In genomic region chr3:134328147-134328591, GRCh38 we compare ENCODE assay signal across 8 cellular contexts. TPM values are rescaled to one million over a fixed set of nuclear protein-coding genes. Genes with fewer than 3 reads are reported as not detected.
A peak's percentile ranks its signal among the peaks of the same experiment; 100 is the strongest.
DNase-seq lines count a peak whose midpoint lies in the region; ATAC-seq and FAIRE-seq lines count a peak whose summit lies in the region.
"Had no signal": no experiment of that assay in that cellular context is flagged by ENCODE, and none has a peak within 500 bp of the region (broad histone marks: within the 10 kb centered on the region; RNA-seq: fewer than 3 reads in every experiment).

No MANE protein-coding gene starts in this region.

- ATAC-seq in GM19351 (IDR thresholded peaks at IDR 0.05; ENCODE audit: unreplicated experiment) = no peak
- no peak for ATAC-seq in HG02884 (IDR thresholded peaks at IDR 0.05; ENCODE audit: unreplicated experiment)

- H3K36me3 Mint-ChIP-seq in activated naive CD8-positive, alpha-beta T cell treated with anti-CD3 and anti-CD28 coated beads for 36 hours = no peaks in the 10 kb centered on the region

- H3K4me3 Mint-ChIP-seq in activated naive CD8-positive, alpha-beta T cell treated with anti-CD3 and anti-CD28 coated beads for 36 hours = no peak overlapping the region

- no peaks in the 10 kb centered on the region for H3K4me1 Mint-ChIP-seq in activated naive CD8-positive, alpha-beta T cell treated with anti-CD3 and anti-CD28 coated beads for 36 hours

- H3K27me3 Mint-ChIP-seq in activated naive CD8-positive, alpha-beta T cell treated with anti-CD3 and anti-CD28 coated beads for 36 hours = peaks cover 7% of the 10 kb centered on the region

- no peaks in the 10 kb centered on the region for H3K9me3 Mint-ChIP-seq in activated naive CD8-positive, alpha-beta T cell treated with anti-CD3 and anti-CD28 coated beads for 36 hours

- DNase-seq in HTR-8/SVneo (ENCODE audit: insufficient read length, low spot score) (peak; percentile 67), amniotic epithelial cell (ENCODE audit: low read depth) (peak; percentile 97), islet precursor cell (peak; percentile 98), urothelium cell line (ENCODE audit: low spot score) (peak; percentile 67)
- DNase-seq in activated naive CD8-positive, alpha-beta T cell treated with anti-CD3 and anti-CD28 coated beads for 36 hours = no peak
- DNase-seq: H7 had no signal

- FAIRE-seq in HTR-8/SVneo (lab: Jason Lieb, UNC) (peak; percentile 85), urothelium cell line (lab: Jason Lieb, UNC) (peak; percentile 77)

- H3K27ac Mint-ChIP-seq in activated naive CD8-positive, alpha-beta T cell treated with anti-CD3 and anti-CD28 coated beads for 36 hours = no peak overlapping the region

RNA-seq across cellular contexts. Expression of gene AMOTL2, which starts 46.1 kb away (rescaled TPM):
- total RNA-seq in activated naive CD8-positive, alpha-beta T cell treated with anti-CD3 and anti-CD28 coated beads for 36 hours = not detected
